27 cellular contexts compared by ENCODE assay signal in genomic region chrX:9390693-9391368, GRCh38.
"Had no signal": no experiment of that assay in that cellular context is flagged by ENCODE, and none has a peak within 500 bp of the region (broad histone marks: within the 10 kb centered on the region; RNA-seq: fewer than 3 reads in every experiment).

No MANE protein-coding gene starts in this region.

- H3K4me1 Mint-ChIP-seq: mesothelial cell of epicardium; stimulated activated memory B cell treated with anti-CD40 and anti-IgM and Interleukin-4, amounts not matched to agents 10 μg/mL and 1 μg/mL and 100 μg/mL, for 72 hours; stimulated activated naive CD8-positive, alpha-beta T cell treated with anti-CD3 and anti-CD28 coated beads, Interleukin-15, amount 100 ng/mL, for 72 hours had no signal

- ATAC-seq: naive thymus-derived CD8-positive, alpha-beta T cell; pancreas; right cardiac atrium; stimulated activated memory B cell treated with anti-CD40 and anti-IgM and Interleukin-4, amounts not matched to agents 10 μg/mL and 1 μg/mL and 100 μg/mL, for 72 hours; stimulated activated naive CD8-positive, alpha-beta T cell treated with anti-CD3 and anti-CD28 coated beads, Interleukin-15, amount 100 ng/mL, for 72 hours had no signal

- H3K4me1 ChIP-seq: left ventricle myocardium inferior, pancreas, prostate gland, sigmoid colon, tibial nerve, uterus had no signal

- H3K4me3 ChIP-seq: left ventricle myocardium inferior, lung, pancreas, prostate gland, sigmoid colon, smooth muscle cell, tibial nerve, uterus had no signal

- H3K4me2 ChIP-seq: smooth muscle cell had no signal

- H3K36me3 Mint-ChIP-seq: mesothelial cell of epicardium; naive thymus-derived CD8-positive, alpha-beta T cell; stimulated activated memory B cell treated with anti-CD40 and anti-IgM and Interleukin-4, amounts not matched to agents 10 μg/mL and 1 μg/mL and 100 μg/mL, for 72 hours; type B pancreatic cell had no signal

- DNase-seq: hippocampal formation; kidney; left ventricle myocardium inferior; mesendoderm; naive thymus-derived CD8-positive, alpha-beta T cell; nucleus accumbens; pancreas; posterior cingulate gyrus; retina; right cardiac atrium; sigmoid colon; stimulated activated CD4-positive, alpha-beta T cell treated with anti-CD3 and anti-CD28 coated beads, Interleukin-1b, Interleukin-23, amount 100 ng/mL, for 48 hours; stimulated activated CD4-positive, alpha-beta T cell treated with anti-CD3 and anti-CD28 coated beads, Interleukin-2, amount 100 ng/mL, for 48 hours; stimulated activated CD4-positive, alpha-beta T cell treated with anti-CD3 and anti-CD28 coated beads, Interleukin-4, amount 100 ng/mL, for 4 hours; stimulated activated CD8-positive, alpha-beta memory T cell treated with anti-CD3 and anti-CD28 coated beads, Interleukin-4, amount 100 ng/mL, for 48 hours; stimulated activated naive CD4-positive, alpha-beta T cell treated with Interleukin-2 at 50 U/mL for 16 hours; stimulated activated naive CD8-positive, alpha-beta T cell treated with anti-CD3 and anti-CD28 coated beads, Interleukin-15, amount 100 ng/mL, for 72 hours; substantia nigra; uterus had no signal

- H3K9me3 ChIP-seq: left ventricle myocardium inferior, pancreas, prostate gland, sigmoid colon, tibial nerve had no signal

- H3K27me3 Mint-ChIP-seq: naive thymus-derived CD8-positive, alpha-beta T cell; stimulated activated memory B cell treated with anti-CD40 and anti-IgM and Interleukin-4, amounts not matched to agents 10 μg/mL and 1 μg/mL and 100 μg/mL, for 72 hours; stimulated activated naive CD8-positive, alpha-beta T cell treated with anti-CD3 and anti-CD28 coated beads, Interleukin-15, amount 100 ng/mL, for 72 hours; type B pancreatic cell had no signal

- H3K4me3 Mint-ChIP-seq: mesothelial cell of epicardium; naive thymus-derived CD8-positive, alpha-beta T cell; neural crest cell; stimulated activated memory B cell treated with anti-CD40 and anti-IgM and Interleukin-4, amounts not matched to agents 10 μg/mL and 1 μg/mL and 100 μg/mL, for 72 hours; stimulated activated naive CD8-positive, alpha-beta T cell treated with anti-CD3 and anti-CD28 coated beads, Interleukin-15, amount 100 ng/mL, for 72 hours; type B pancreatic cell had no signal

- H3K27ac ChIP-seq: left ventricle myocardium inferior, pancreas, prostate gland, sigmoid colon, tibial nerve, uterus had no signal

- H3K27me3 ChIP-seq: pancreas, sigmoid colon, tibial nerve, uterus had no signal

- H3K36me3 ChIP-seq: left ventricle myocardium inferior, pancreas, prostate gland, sigmoid colon, tibial nerve, uterus had no signal

- H3K9me3 Mint-ChIP-seq: naive thymus-derived CD8-positive, alpha-beta T cell; stimulated activated memory B cell treated with anti-CD40 and anti-IgM and Interleukin-4, amounts not matched to agents 10 μg/mL and 1 μg/mL and 100 μg/mL, for 72 hours; stimulated activated naive CD8-positive, alpha-beta T cell treated with anti-CD3 and anti-CD28 coated beads, Interleukin-15, amount 100 ng/mL, for 72 hours; type B pancreatic cell had no signal

- H3K27ac Mint-ChIP-seq: mesothelial cell of epicardium; naive thymus-derived CD8-positive, alpha-beta T cell; stimulated activated memory B cell treated with anti-CD40 and anti-IgM and Interleukin-4, amounts not matched to agents 10 μg/mL and 1 μg/mL and 100 μg/mL, for 72 hours; stimulated activated naive CD8-positive, alpha-beta T cell treated with anti-CD3 and anti-CD28 coated beads, Interleukin-15, amount 100 ng/mL, for 72 hours; type B pancreatic cell had no signal
